ENCODE assay signal across 17 cellular contexts in genomic region chr18:59038295-59039039, GRCh38.
"Had no signal": no experiment of that assay in that cellular context is flagged by ENCODE, and none has a peak within 500 bp of the region (broad histone marks: within the 10 kb centered on the region; RNA-seq: fewer than 3 reads in every experiment).

No MANE protein-coding gene starts in this region.

- H3K4me1 ChIP-seq: left lung, right lobe of liver, testis had no signal

- H3K9me3 Mint-ChIP-seq: nephron had no signal

- H3K4me3 Mint-ChIP-seq: nephron, T-helper 17 cell had no signal

- ATAC-seq: gastrocnemius medialis, heart right ventricle, left lung, psoas muscle, right lobe of liver, T-helper 17 cell had no signal

- H3K4me3 ChIP-seq: adrenal gland, coronary artery, gastrocnemius medialis, heart right ventricle, left lung, psoas muscle, right lobe of liver, testis had no signal

- H3K4me1 Mint-ChIP-seq: T-helper 17 cell had no signal

- H3K27ac ChIP-seq: adrenal gland, coronary artery, gastrocnemius medialis, heart right ventricle, left lung, psoas muscle, right lobe of liver, testis had no signal

- DNase-seq: activated CD4-positive, CD25-positive, alpha-beta regulatory T cell; activated CD8-positive, alpha-beta memory T cell treated with anti-CD3 and anti-CD28 coated beads, Interleukin-2, amount 50 U/mL, for 4 hours; activated gamma-delta T cell treated with Interleukin-2 at 50 U/mL for 16 hours; adrenal gland; central memory CD4-positive, alpha-beta T cell; effector CD4-positive, alpha-beta T cell; gastrocnemius medialis; heart right ventricle; left lung; mesenchymal stem cell; psoas muscle; right lobe of liver; stimulated activated naive CD4-positive, alpha-beta T cell treated with Interleukin-2 at 50 U/mL for 16 hours; T-helper 17 cell; testis had no signal

- H3K36me3 ChIP-seq: adrenal gland, gastrocnemius medialis, heart right ventricle, left lung, right lobe of liver had no signal

- H3K9me3 ChIP-seq: adrenal gland, gastrocnemius medialis, heart right ventricle, left lung, psoas muscle, right lobe of liver, testis had no signal

- H3K27me3 ChIP-seq: adrenal gland, gastrocnemius medialis, heart right ventricle, left lung, right lobe of liver, testis had no signal

- H3K27ac Mint-ChIP-seq: T-helper 17 cell had no signal
